In genomic region chr7:4909891-4910290, GRCh38 we compare ENCODE assay signal across 31 cellular contexts. TPM values are rescaled to one million over a fixed set of nuclear protein-coding genes. Genes with fewer than 3 reads are reported as not detected.
"Had no signal": no experiment of that assay in that cellular context is flagged by ENCODE, and none has a peak within 500 bp of the region (broad histone marks: within the 10 kb centered on the region; RNA-seq: fewer than 3 reads in every experiment).

No MANE protein-coding gene starts in this region.

- ATAC-seq: left lobe of liver; left ventricle myocardium superior; lower lobe of right lung; natural killer cell; right lobe of liver; stimulated activated memory B cell treated with anti-CD40 and anti-IgM and Interleukin-4, amounts not matched to agents 10 μg/mL and 1 μg/mL and 100 μg/mL, for 72 hours; stimulated activated naive CD8-positive, alpha-beta T cell treated with anti-CD3 and anti-CD28 coated beads, Interleukin-15, amount 100 ng/mL, for 72 hours had no signal

- H3K4me3 ChIP-seq: hepatocyte, lower lobe of right lung, ovary, right atrium auricular region, right lobe of liver, smooth muscle cell, tibial nerve, vagina had no signal

- H3K27ac ChIP-seq: hepatocyte, lower lobe of right lung, ovary, right atrium auricular region, right lobe of liver, tibial nerve, vagina had no signal

- H3K36me3 ChIP-seq: lower lobe of right lung, ovary, right atrium auricular region, right lobe of liver, vagina had no signal

- H3K4me1 ChIP-seq: lower lobe of right lung, right atrium auricular region, tibial nerve, vagina had no signal

- DNase-seq: islet precursor cell; left ventricle myocardium superior; lower lobe of right lung; mammary epithelial cell; mesenchymal stem cell; naive B cell; natural killer cell; nephron progenitor cell; ovary; right lobe of liver; stimulated activated CD4-positive, alpha-beta T cell treated with anti-CD3 and anti-CD28 coated beads, Interleukin-1b, Interleukin-23, amount 100 ng/mL, for 48 hours; stimulated activated CD4-positive, alpha-beta T cell treated with anti-CD3 and anti-CD28 coated beads, Interleukin-2, amount 100 ng/mL, for 48 hours; stimulated activated CD4-positive, alpha-beta T cell treated with anti-CD3 and anti-CD28 coated beads, Interleukin-4, amount 100 ng/mL, for 4 hours; stimulated activated CD8-positive, alpha-beta memory T cell treated with anti-CD3 and anti-CD28 coated beads, Interleukin-4, amount 100 ng/mL, for 48 hours; stimulated activated naive CD4-positive, alpha-beta T cell treated with Interleukin-2 at 50 U/mL for 16 hours; stimulated activated naive CD8-positive, alpha-beta T cell treated with anti-CD3 and anti-CD28 coated beads, Interleukin-15, amount 100 ng/mL, for 72 hours had no signal

- H3K9me3 ChIP-seq: lower lobe of right lung, ovary, right atrium auricular region, right lobe of liver, tibial nerve, vagina had no signal

- H3K27me3 ChIP-seq: hepatocyte, ovary, right atrium auricular region, right lobe of liver, tibial nerve, vagina had no signal

RNA-seq across cellular contexts. Expression of gene RADIL, which starts 26.4 kb away (rescaled TPM):
- total RNA-seq: natural killer cell, renal cortical epithelial cell had no signal

RNA-seq across cellular contexts. Expression of gene PAPOLB, which starts 48.1 kb away (rescaled TPM):
- total RNA-seq: hepatocyte, left lobe of liver, renal cortical epithelial cell, right lobe of liver, vagina had no signal
- polyA plus RNA-seq: hepatocyte, mammary epithelial cell, ovary, smooth muscle cell had no signal

RNA-seq across cellular contexts. Expression of gene MMD2, which starts 49.1 kb away (rescaled TPM):
- total RNA-seq: hepatocyte, kidney epithelial cell, left lobe of liver, left ventricle myocardium superior, lower lobe of right lung, mammary epithelial cell, mucosa of gallbladder, natural killer cell, omental fat pad, ovary, progenitor cell of endocrine pancreas, pulmonary artery endothelial cell, renal cortical epithelial cell, right lobe of liver, skeletal muscle tissue, smooth muscle cell, ureter, vagina had no signal
- polyA plus RNA-seq: hepatocyte, mammary epithelial cell, ovary, smooth muscle cell had no signal
